In genomic region chr7:69211336-69211735, GRCh38 we compare ENCODE assay signal across 9 cellular contexts.
"Had no signal": no experiment of that assay in that cellular context is flagged by ENCODE, and none has a peak within 500 bp of the region (broad histone marks: within the 10 kb centered on the region; RNA-seq: fewer than 3 reads in every experiment).

No MANE protein-coding gene starts in this region.

- DNase-seq: KBM-7, MG63, NCI-H1417 treated with DMSO at 0.1 percent for 48 hours, NCI-H1930, NCI-H2107, NCI-H446 treated with DMSO at 0.1 percent for 48 hours, NCI-H510A treated with DMSO at 0.1 percent for 48 hours, Right ventricle myocardium superior, SIG-M5 had no signal
